In genomic region chr10:48691812-48692528, GRCh38 we compare ENCODE assay signal across 30 cellular contexts. TPM values are rescaled to one million over a fixed set of nuclear protein-coding genes. Genes with fewer than 3 reads are reported as not detected.
DNase-seq lines count a peak whose midpoint lies in the region; ATAC-seq and TF ChIP-seq lines count a peak whose summit lies in the region.
"Had no signal": no experiment of that assay in that cellular context is flagged by ENCODE, and none has a peak within 500 bp of the region (broad histone marks: within the 10 kb centered on the region; RNA-seq: fewer than 3 reads in every experiment).

No MANE protein-coding gene starts in this region.

- peaks cover 4% of the 10 kb centered on the region for H3K36me3 Mint-ChIP-seq in glutamatergic neuron (ENCODE audit: unreplicated experiment)
- H3K36me3 Mint-ChIP-seq: activated CD8-positive, alpha-beta memory T cell treated with anti-CD3 and anti-CD28 coated beads, Interleukin-2, amount 10 ng/mL, durations not matched to agents 7 days and 5 days; CD4-positive, alpha-beta memory T cell had no signal

- no peak for ATAC-seq in HG03460 (IDR thresholded peaks at IDR 0.05; ENCODE audit: unreplicated experiment)
- no peak for ATAC-seq in GM18909 (IDR thresholded peaks at IDR 0.05; ENCODE audit: poor library complexity, unreplicated experiment)
- ATAC-seq: activated CD8-positive, alpha-beta memory T cell treated with anti-CD3 and anti-CD28 coated beads, Interleukin-2, amount 10 ng/mL, durations not matched to agents 7 days and 5 days; activated T-cell treated with anti-CD3 and anti-CD28 coated beads, Interleukin-2, amount 50 U/mL, for 72 hours; effector memory CD8-positive, alpha-beta T cell; gastroesophageal sphincter; left ventricle myocardium superior had no signal

- H3K27ac Mint-ChIP-seq in glutamatergic neuron (ENCODE audit: unreplicated experiment), result peak overlapping the region; percentile 0
- H3K27ac Mint-ChIP-seq: activated CD4-positive, alpha-beta T cell treated with anti-CD3 and anti-CD28 coated beads, Interleukin-2, amount 10 ng/mL, durations not matched to agents 24 days and 14 days; activated CD8-positive, alpha-beta memory T cell treated with anti-CD3 and anti-CD28 coated beads, Interleukin-2, amount 10 ng/mL, durations not matched to agents 7 days and 5 days; activated naive CD4-positive, alpha-beta T cell treated with anti-CD3 and anti-CD28 coated beads for 36 hours; activated T-cell treated with anti-CD3 and anti-CD28 coated beads, Interleukin-2, amount 50 U/mL, for 72 hours; effector memory CD8-positive, alpha-beta T cell; nephron; stimulated activated naive CD8-positive, alpha-beta T cell treated with anti-CD3 and anti-CD28 coated beads, Interleukin-15, Interleukin-2, amounts not matched to agents 100 ng/mL and 50 ng/mL, for 24 hours had no signal

- no peak overlapping the region for H3K4me3 Mint-ChIP-seq in glutamatergic neuron (ENCODE audit: unreplicated experiment)
- H3K4me3 Mint-ChIP-seq: activated CD4-positive, alpha-beta T cell treated with anti-CD3 and anti-CD28 coated beads, Interleukin-2, amount 10 ng/mL, durations not matched to agents 24 days and 14 days; activated CD8-positive, alpha-beta memory T cell treated with anti-CD3 and anti-CD28 coated beads, Interleukin-2, amount 10 ng/mL, durations not matched to agents 7 days and 5 days; activated naive CD4-positive, alpha-beta T cell treated with anti-CD3 and anti-CD28 coated beads for 36 hours; activated T-cell treated with anti-CD3 and anti-CD28 coated beads, Interleukin-2, amount 50 U/mL, for 72 hours; CD4-positive, alpha-beta memory T cell; effector memory CD8-positive, alpha-beta T cell; nephron; stimulated activated naive CD8-positive, alpha-beta T cell treated with anti-CD3 and anti-CD28 coated beads, Interleukin-15, Interleukin-2, amounts not matched to agents 100 ng/mL and 50 ng/mL, for 24 hours had no signal

- peaks cover 4% of the 10 kb centered on the region for H3K9me3 Mint-ChIP-seq in glutamatergic neuron (ENCODE audit: unreplicated experiment)
- H3K9me3 Mint-ChIP-seq: activated CD4-positive, alpha-beta T cell treated with anti-CD3 and anti-CD28 coated beads, Interleukin-2, amount 10 ng/mL, durations not matched to agents 24 days and 14 days; activated naive CD4-positive, alpha-beta T cell treated with anti-CD3 and anti-CD28 coated beads for 36 hours; activated T-cell treated with anti-CD3 and anti-CD28 coated beads, Interleukin-2, amount 50 U/mL, for 72 hours; CD4-positive, alpha-beta memory T cell; effector memory CD8-positive, alpha-beta T cell; nephron; stimulated activated naive CD8-positive, alpha-beta T cell treated with anti-CD3 and anti-CD28 coated beads, Interleukin-15, Interleukin-2, amounts not matched to agents 100 ng/mL and 50 ng/mL, for 24 hours had no signal

- no peak for TF ChIP-seq CTCF in glutamatergic neuron (IDR thresholded peaks at IDR 0.05; ENCODE audit: partially characterized antibody, unreplicated experiment)

- H3K4me1 Mint-ChIP-seq in glutamatergic neuron (ENCODE audit: low read depth, unreplicated experiment), result peaks cover 22% of the 10 kb centered on the region
- H3K4me1 Mint-ChIP-seq: activated CD4-positive, alpha-beta T cell treated with anti-CD3 and anti-CD28 coated beads, Interleukin-2, amount 10 ng/mL, durations not matched to agents 24 days and 14 days; activated CD8-positive, alpha-beta memory T cell treated with anti-CD3 and anti-CD28 coated beads, Interleukin-2, amount 10 ng/mL, durations not matched to agents 7 days and 5 days; CD4-positive, alpha-beta memory T cell; nephron had no signal

- peaks cover 4% of the 10 kb centered on the region for H3K27me3 Mint-ChIP-seq in glutamatergic neuron (ENCODE audit: unreplicated experiment)
- H3K27me3 Mint-ChIP-seq: activated CD8-positive, alpha-beta memory T cell treated with anti-CD3 and anti-CD28 coated beads, Interleukin-2, amount 10 ng/mL, durations not matched to agents 7 days and 5 days had no signal

- DNase-seq in NCI-H1417 (lab: John Stamatoyannopoulos, UW) (peak in 2 of 3 experiments; percentile 65 to 85), NCI-H1417 treated with DMSO at 0.1 percent for 48 hours (lab: John Stamatoyannopoulos, UW) (no peak), NCI-H748 treated with DMSO at 0.1 percent for 48 hours (lab: John Stamatoyannopoulos, UW) (peak; percentile 50), glutamatergic neuron (no peak), retina (peak; percentile 44), GOT3 (lab: John Stamatoyannopoulos, UW) (no peak)
- DNase-seq: activated CD4-positive, alpha-beta T cell treated with anti-CD3 and anti-CD28 coated beads, Interleukin-2, amount 10 ng/mL, durations not matched to agents 24 days and 14 days; activated CD8-positive, alpha-beta memory T cell treated with anti-CD3 and anti-CD28 coated beads, Interleukin-2, amount 10 ng/mL, durations not matched to agents 7 days and 5 days; activated naive CD4-positive, alpha-beta T cell treated with anti-CD3 and anti-CD28 coated beads for 36 hours; activated T-cell treated with anti-CD3 and anti-CD28 coated beads, Interleukin-2, amount 50 U/mL, for 72 hours; CD4-positive, alpha-beta memory T cell; effector memory CD8-positive, alpha-beta T cell; GDM1; GM23248; hypothalamus; left ventricle myocardium superior; NCI-H2029 treated with DMSO at 0.1 percent for 48 hours; NCI-H510A treated with DMSO at 0.1 percent for 48 hours; sigmoid colon; T-helper 2 cell; transverse colon had no signal

RNA-seq across cellular contexts. Expression of gene WDFY4, which starts 7.3 kb away (rescaled TPM):
- not detected for total RNA-seq in glutamatergic neuron (ENCODE audit: unreplicated experiment)
- total RNA-seq: A172, GM23248, LHCN-M2, RPMI7951, SK-MEL-5 had no signal

Comparison
In these comparisons a context has a peak if more than half of its experiments do, and no peak if none do; other contexts are left out.
1. DNase-seq: peak in NCI-H1417 (2 of 3), NCI-H748 treated with DMSO at 0.1 percent for 48 hours (single experiment) and retina (single experiment); none in NCI-H1417 treated with DMSO at 0.1 percent for 48 hours (single experiment), glutamatergic neuron (single experiment) and GOT3 (single experiment).